Comparison of ENCODE assay signal across 8 cellular contexts in the genomic region with DNA sequence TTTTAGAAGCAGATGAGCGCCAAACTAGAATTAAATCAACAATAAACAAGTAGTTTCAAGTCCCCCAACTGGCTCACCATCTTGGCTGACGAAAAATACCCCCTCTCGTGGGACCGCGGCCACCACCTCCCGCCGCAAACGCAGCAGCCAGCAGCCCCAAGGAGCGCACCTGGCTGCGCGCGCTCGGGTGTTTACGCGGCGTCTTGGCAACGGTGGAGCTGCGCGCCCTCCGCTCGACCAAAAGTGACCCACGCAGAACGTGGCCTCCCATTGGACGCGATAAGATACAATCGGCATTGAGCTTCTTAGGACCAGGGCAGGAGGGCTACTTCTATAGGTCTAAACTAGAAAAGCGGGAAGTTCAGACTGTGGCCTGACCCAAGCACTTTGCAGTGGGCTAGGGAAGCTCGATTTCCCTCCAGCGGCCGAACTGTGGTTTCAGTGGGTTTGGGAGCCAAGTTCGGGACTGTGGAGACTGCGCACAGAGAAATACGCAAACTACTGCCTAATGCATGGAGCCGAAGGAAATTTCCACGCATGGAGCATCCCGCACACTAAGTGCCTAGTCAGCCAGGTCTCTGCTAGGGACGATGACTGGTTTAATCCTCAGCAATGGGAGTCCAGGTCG. TPM values are rescaled to one million over a fixed set of nuclear protein-coding genes. Genes with fewer than 3 reads are reported as not detected.
DNase-seq lines count a peak whose midpoint lies in the region; ATAC-seq, FAIRE-seq and TF ChIP-seq lines count a peak whose summit lies in the region.

A gene with protein sequence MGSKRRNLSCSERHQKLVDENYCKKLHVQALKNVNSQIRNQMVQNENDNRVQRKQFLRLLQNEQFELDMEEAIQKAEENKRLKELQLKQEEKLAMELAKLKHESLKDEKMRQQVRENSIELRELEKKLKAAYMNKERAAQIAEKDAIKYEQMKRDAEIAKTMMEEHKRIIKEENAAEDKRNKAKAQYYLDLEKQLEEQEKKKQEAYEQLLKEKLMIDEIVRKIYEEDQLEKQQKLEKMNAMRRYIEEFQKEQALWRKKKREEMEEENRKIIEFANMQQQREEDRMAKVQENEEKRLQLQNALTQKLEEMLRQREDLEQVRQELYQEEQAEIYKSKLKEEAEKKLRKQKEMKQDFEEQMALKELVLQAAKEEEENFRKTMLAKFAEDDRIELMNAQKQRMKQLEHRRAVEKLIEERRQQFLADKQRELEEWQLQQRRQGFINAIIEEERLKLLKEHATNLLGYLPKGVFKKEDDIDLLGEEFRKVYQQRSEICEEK (minus strand): TSS at position 245 of the 628 bp plus-strand sequence. CDS start 165 bp downstream, at position 80.

- H2AFZ ChIP-seq in SU-DHL-6 (ENCODE audit: low read depth, low read length, severe bottlenecking) = peak within 1 kb of the TSS; percentile 60

- H3K4me3 ChIP-seq in SU-DHL-6 (ENCODE audit: insufficient read depth, low read length, poor library complexity, severe bottlenecking) = peak within 1 kb of the TSS; percentile 70
- H3K4me3 ChIP-seq in left ventricle myocardium inferior = peak within 1 kb of the TSS; percentile 74

- H3F3A ChIP-seq in SU-DHL-6 (ENCODE audit: insufficient read depth) = peaks cover 23% of the 10 kb centered on the region

- intact Hi-C loops in left ventricle myocardium inferior (cut with micrococcal nuclease) (no loop called here), posterior vena cava (cut with DNase I) (no loop called here)

- no peaks in the 10 kb centered on the region for H3K9me3 ChIP-seq in SU-DHL-6 (ENCODE audit: insufficient read depth, low read length)
- H3K9me3 ChIP-seq in left ventricle myocardium inferior (replicated peaks) = no peaks in the 10 kb centered on the region

- peak; percentile 74 for DNase-seq in GM12891 (ENCODE audit: insufficient read length, low spot score)
- peak; percentile 88 for DNase-seq in NCI-H1105 (lab: John Stamatoyannopoulos, UW)
- peak; percentile 5 to 91 (median 74) for DNase-seq in amygdala (lab: John Stamatoyannopoulos, UW)
- DNase-seq in left ventricle myocardium inferior = peak; percentile 86
- DNase-seq in posterior vena cava (ENCODE audit: low spot score) = peak; percentile 96
- DNase-seq in urothelium cell line (ENCODE audit: low spot score) = peak; percentile 96

- FAIRE-seq in GM12891 (lab: Jason Lieb, UNC) (peak; percentile 97), urothelium cell line (lab: Jason Lieb, UNC) (peak; percentile 98)

- H3K36me3 ChIP-seq in SU-DHL-6 (ENCODE audit: low read length) = 0 out of 2 replicates have a peak, but pooled peaks cover 7% of the 10 kb centered on the region
- no peaks in the 10 kb centered on the region for H3K36me3 ChIP-seq in left ventricle myocardium inferior

- no peaks in the 10 kb centered on the region; the same call in 1 of the 2 replicates for H3K79me2 ChIP-seq in SU-DHL-6 (ENCODE audit: insufficient read depth, low read length)

- peak within 1 kb of the TSS; percentile 65 for H3K9ac ChIP-seq in SU-DHL-6 (ENCODE audit: low read length)

- H3K4me1 ChIP-seq in left ventricle myocardium inferior = peaks cover 12% of the 10 kb centered on the region

- H4K20me1 ChIP-seq in SU-DHL-6 (ENCODE audit: low read depth, low read length) = no peaks in the 10 kb centered on the region

- ATAC-seq in HG02642 (IDR thresholded peaks at IDR 0.05; ENCODE audit: poor library complexity, unreplicated experiment) = peak; percentile 99

- TF ChIP-seq POLR2A in GM12891 (IDR thresholded peaks at IDR 0.05; ENCODE audit: low read depth, low read length) = peak; percentile 36; the same call in 1 of the 2 replicates

- peak within 1 kb of the TSS; percentile 91 for H3K4me2 ChIP-seq in SU-DHL-6 (ENCODE audit: low read depth, low read length, poor library complexity, severe bottlenecking)

- no peaks in the 10 kb centered on the region for H3K9me2 ChIP-seq in SU-DHL-6 (replicated peaks; ENCODE audit: insufficient read depth, low read length)

- no peak for TF ChIP-seq CTCF in SU-DHL-6 (IDR thresholded peaks at IDR 0.05; ENCODE audit: insufficient read depth, low read length, poor library complexity, severe bottlenecking)
- TF ChIP-seq CTCF in left ventricle myocardium inferior (IDR thresholded peaks at IDR 0.05; ENCODE audit: borderline replicate concordance) = no peak

- H3K27ac ChIP-seq in SU-DHL-6 (ENCODE audit: low read depth, low read length) (peak within 1 kb of the TSS; percentile 85), left ventricle myocardium inferior (replicated peaks) (peak within 1 kb of the TSS; percentile 34)

- H3K27me3 ChIP-seq in SU-DHL-6 (ENCODE audit: low read length) = no peaks in the 10 kb centered on the region
- H3K27me3 ChIP-seq in left ventricle myocardium inferior (ENCODE audit: low read depth) = peaks cover 19% of the 10 kb centered on the region

TF ChIP-seq in GM12891, 5 proteins besides CTCF, POLR2A, EP300 and RAD21:
- TF ChIP-seq POU2F2 (IDR thresholded peaks at IDR 0.05; ENCODE audit: low read depth, low read length) (no peak), POLR2AphosphoS5 (IDR thresholded peaks at IDR 0.05; ENCODE audit: low read depth, low read length) (0 out of 2 replicates have a peak, but pooled peaks have one; percentile 46), PAX5 (IDR thresholded peaks at IDR 0.05; ENCODE audit: insufficient read depth, low read length, severe bottlenecking) (no peak)

RNA-seq across cellular contexts. Expression of the gene that starts here (rescaled TPM):
- 1.7 TPM for polyA plus RNA-seq in GM12891 (2012; ENCODE audit: low read depth, missing spikeins)
- total RNA-seq in left ventricle myocardium inferior (1.4 TPM), posterior vena cava (1 to 10 TPM; 1.5 to 2.2 TPM)

Comparison
In these comparisons a context has a peak if more than half of its experiments do, and no peak if none do; other contexts are left out.
1. Peak in every context shown above with its lines: DNase-seq, ATAC-seq, H3K4me3 ChIP-seq and H3K27ac ChIP-seq.